32 cellular contexts compared by ENCODE assay signal in genomic region chr4:20367446-20367845, GRCh38.
"Had no signal": no experiment of that assay in that cellular context is flagged by ENCODE, and none has a peak within 500 bp of the region (broad histone marks: within the 10 kb centered on the region; RNA-seq: fewer than 3 reads in every experiment).

No MANE protein-coding gene starts in this region.

- H3K27me3 Mint-ChIP-seq: activated CD4-positive, alpha-beta memory T cell treated with anti-CD3 and anti-CD28 coated beads, Interleukin-2, amount 10 ng/mL, durations not matched to agents 7 days and 5 days; activated naive CD8-positive, alpha-beta T cell treated with anti-CD3 and anti-CD28 coated beads for 36 hours had no signal

- H2AFZ ChIP-seq: PC-9 had no signal

- ATAC-seq: activated CD8-positive, alpha-beta memory T cell treated with anti-CD3 and anti-CD28 coated beads, Interleukin-2, amount 10 ng/mL, durations not matched to agents 7 days and 5 days; Right ventricle myocardium inferior had no signal

- H3K27ac Mint-ChIP-seq: activated CD4-positive, alpha-beta memory T cell treated with anti-CD3 and anti-CD28 coated beads, Interleukin-2, amount 10 ng/mL, durations not matched to agents 7 days and 5 days; activated CD8-positive, alpha-beta memory T cell treated with anti-CD3 and anti-CD28 coated beads, Interleukin-2, amount 10 ng/mL, durations not matched to agents 7 days and 5 days; activated naive CD8-positive, alpha-beta T cell treated with anti-CD3 and anti-CD28 coated beads for 36 hours had no signal

- H3K36me3 ChIP-seq: ascending aorta, cardiac muscle cell, WERI-Rb-1 had no signal

- H3K36me3 Mint-ChIP-seq: activated CD8-positive, alpha-beta memory T cell treated with anti-CD3 and anti-CD28 coated beads, Interleukin-2, amount 10 ng/mL, durations not matched to agents 7 days and 5 days; activated naive CD8-positive, alpha-beta T cell treated with anti-CD3 and anti-CD28 coated beads for 36 hours had no signal

- H3K9me3 Mint-ChIP-seq: activated CD4-positive, alpha-beta memory T cell treated with anti-CD3 and anti-CD28 coated beads, Interleukin-2, amount 10 ng/mL, durations not matched to agents 7 days and 5 days; activated naive CD8-positive, alpha-beta T cell treated with anti-CD3 and anti-CD28 coated beads for 36 hours had no signal

- H3K4me3 Mint-ChIP-seq: activated CD4-positive, alpha-beta memory T cell treated with anti-CD3 and anti-CD28 coated beads, Interleukin-2, amount 10 ng/mL, durations not matched to agents 7 days and 5 days; activated CD8-positive, alpha-beta memory T cell treated with anti-CD3 and anti-CD28 coated beads, Interleukin-2, amount 10 ng/mL, durations not matched to agents 7 days and 5 days; activated naive CD8-positive, alpha-beta T cell treated with anti-CD3 and anti-CD28 coated beads for 36 hours had no signal

- H3K27me3 ChIP-seq: ascending aorta, cardiac muscle cell had no signal

- H3K4me1 Mint-ChIP-seq: activated CD4-positive, alpha-beta memory T cell treated with anti-CD3 and anti-CD28 coated beads, Interleukin-2, amount 10 ng/mL, durations not matched to agents 7 days and 5 days; activated CD8-positive, alpha-beta memory T cell treated with anti-CD3 and anti-CD28 coated beads, Interleukin-2, amount 10 ng/mL, durations not matched to agents 7 days and 5 days; activated naive CD8-positive, alpha-beta T cell treated with anti-CD3 and anti-CD28 coated beads for 36 hours had no signal

- H3K4me3 ChIP-seq: ascending aorta, cardiac muscle cell, PC-9 had no signal

- H3K9ac ChIP-seq: KMS-11 had no signal

- DNase-seq: activated CD4-positive, alpha-beta memory T cell treated with anti-CD3 and anti-CD28 coated beads, Interleukin-2, amount 10 ng/mL, durations not matched to agents 7 days and 5 days; activated CD4-positive, alpha-beta T cell treated with anti-CD3 and anti-CD28 coated beads for 1 hour; activated CD4-positive, alpha-beta T cell treated with anti-CD3 and anti-CD28 coated beads for 48 hours; activated CD4-positive, CD25-positive, alpha-beta regulatory T cell; activated CD8-positive, alpha-beta memory T cell treated with anti-CD3 and anti-CD28 coated beads for 24 hours; activated CD8-positive, alpha-beta memory T cell treated with anti-CD3 and anti-CD28 coated beads, Interleukin-2, amount 10 ng/mL, durations not matched to agents 7 days and 5 days; activated CD8-positive, alpha-beta memory T cell treated with anti-CD3 and anti-CD28 coated beads, Interleukin-2, amount 50 U/mL, for 48 hours; activated effector memory CD4-positive, alpha-beta T cell treated with Interleukin-2 at 50 U/mL for 16 hours; activated naive CD4-positive, alpha-beta T cell treated with anti-CD3 and anti-CD28 coated beads, Interleukin-2, amount 50 U/mL, for 16 hours; activated naive CD8-positive, alpha-beta T cell treated with anti-CD3 and anti-CD28 coated beads for 36 hours; activated T-cell treated with anti-CD3 and anti-CD28 coated beads, Interleukin-2, amount 50 U/mL, for 48 hours; amygdala; MM.1S; MV-4-11; NCI-H1092; NCI-H1694; NCI-H1930; NCI-H2081 treated with DMSO at 0.1 percent for 48 hours; NCI-H226; NCI-H446 treated with DMSO at 0.1 percent for 48 hours; NCI-H524; PC-9; SIG-M5; SW 1271; T-helper 1 cell; T1000; WERI-Rb-1 had no signal

- H3K27ac ChIP-seq: ascending aorta, cardiac muscle cell, KMS-11, PC-9, RWPE1, WERI-Rb-1 had no signal

- H3K4me2 ChIP-seq: KMS-11, PC-9 had no signal

- H3K9me3 ChIP-seq: ascending aorta had no signal
